In genomic region chr1:107499139-107499744, GRCh38 we compare ENCODE assay signal across 17 cellular contexts.
DNase-seq lines count a peak whose midpoint lies in the region; ATAC-seq, FAIRE-seq and TF ChIP-seq lines count a peak whose summit lies in the region.
"Had no signal": no experiment of that assay in that cellular context is flagged by ENCODE, and none has a peak within 500 bp of the region (broad histone marks: within the 10 kb centered on the region; RNA-seq: fewer than 3 reads in every experiment).

No MANE protein-coding gene starts in this region.

- H3K27ac ChIP-seq in HepG2 (ENCODE audit: extremely low read length, insufficient read depth, low read length) (no peak overlapping the region), right lobe of liver (no peak overlapping the region)
- H3K27ac ChIP-seq: A549, left ventricle myocardium inferior, parathyroid adenoma, upper lobe of left lung had no signal

- TF ChIP-seq EP300 in HepG2 (IDR thresholded peaks at IDR 0.05; ENCODE audit: low read depth in 2 of 2, low read length in 2 of 2), result no peak
- no peak for TF ChIP-seq EP300 in HepG2 (CRISPR knock-in tag; IDR thresholded peaks at IDR 0.05; ENCODE audit: borderline replicate concordance)

- H3K36me3 ChIP-seq in HepG2 (replicated peaks in 1 of 2; ENCODE audit: control insufficient read depth in 1 of 2, insufficient read depth in 2 of 2, low read length in 2 of 2) (no peaks in the 10 kb centered on the region), right lobe of liver (no peaks in the 10 kb centered on the region)
- H3K36me3 ChIP-seq: left ventricle myocardium inferior, upper lobe of left lung had no signal

- no peak for TF ChIP-seq RAD21 in HepG2 (CRISPR knock-in tag; IDR thresholded peaks at IDR 0.05)

- no peaks in the 10 kb centered on the region for H3K79me2 ChIP-seq in HepG2 (ENCODE audit: insufficient read depth, low read length)
- H3K79me2 ChIP-seq: parathyroid adenoma had no signal

- CTCF ChIA-PET in HepG2 (lab: Yijun Ruan, JAX; ENCODE audit: low intra/inter-chr PET ratio, low total read pairs), result no interaction called here

- H3K27me3 Mint-ChIP-seq in stimulated activated naive B cell treated with anti-CD40 and anti-IgM and Interleukin-4, amounts not matched to agents 10 μg/mL and 1 μg/mL and 100 μg/mL, for 72 hours, result no peaks in the 10 kb centered on the region

- intact Hi-C loops in HepG2 (cut with micrococcal nuclease; ENCODE audit: unreplicated experiment) (no loop called here), right lobe of liver (cut with DNase I) (no loop called here)

- FAIRE-seq in HepG2 (lab: Jason Lieb, UNC), result no peak
- FAIRE-seq: A549, colon had no signal

- H4K20me1 ChIP-seq in HepG2 (ENCODE audit: insufficient read depth, low read length), result no peaks in the 10 kb centered on the region

- POLR2A ChIA-PET in HepG2 (lab: Yijun Ruan, JAX), result no interaction called here

- no peaks in the 10 kb centered on the region for H3K9me3 ChIP-seq in HepG2 (ENCODE audit: low read length)
- H3K9me3 ChIP-seq in right lobe of liver, result no peaks in the 10 kb centered on the region
- H3K9me3 ChIP-seq: A549, left ventricle myocardium inferior, upper lobe of left lung had no signal

- TF ChIP-seq CTCF in HepG2 (CRISPR knock-in tag; IDR thresholded peaks at IDR 0.05) (no peak), right lobe of liver (IDR thresholded peaks at IDR 0.05) (no peak)

- no peak overlapping the region for H3K4me3 ChIP-seq in HepG2 (replicated peaks in 1 of 3; ENCODE audit: insufficient read depth in 1 of 3, low read depth in 2 of 3, low read length in 3 of 3)
- no peak overlapping the region for H3K4me3 ChIP-seq in right lobe of liver
- H3K4me3 ChIP-seq: A549, left ventricle myocardium inferior, upper lobe of left lung had no signal

- no peak overlapping the region for H3K9ac ChIP-seq in HepG2 (ENCODE audit: insufficient read depth, low read depth, low read length)
- H3K9ac ChIP-seq: parathyroid adenoma had no signal

- whole genome bisulfite sequencing in HepG2 (ENCODE audit: low lambda C conversion rate), result 27% methylated on average over 4 of the region's 4 CpGs
- 60% methylated on average over 3 of the region's 4 CpGs for WGBS in right lobe of liver (ENCODE audit: insufficient coverage, low coverage, low lambda C conversion rate, missing lambda C conversion rate)

- peaks cover 12 to 31% of the 10 kb centered on the region in 2 donors for H3K4me1 Mint-ChIP-seq in stimulated activated naive B cell treated with anti-CD40 and anti-IgM and Interleukin-4, amounts not matched to agents 10 μg/mL and 1 μg/mL and 100 μg/mL, for 72 hours
- H3K4me1 Mint-ChIP-seq: WTC11 had no signal

- ATAC-seq in HepG2 (no peak), right lobe of liver (no peak), GM21723 (IDR thresholded peaks at IDR 0.05; ENCODE audit: unreplicated experiment) (peak; percentile 98), HG03159 (IDR thresholded peaks at IDR 0.05; ENCODE audit: unreplicated experiment) (peak; percentile 99)
- peak; percentile 78 to 79 for ATAC-seq in stimulated activated naive B cell treated with anti-CD40 and anti-IgM and Interleukin-4, amounts not matched to agents 10 μg/mL and 1 μg/mL and 100 μg/mL, for 72 hours (replicated peaks)
- ATAC-seq: A549, WTC11 had no signal

- no peak overlapping the region for H3K4me2 ChIP-seq in HepG2 (ENCODE audit: low read depth, low read length)
- H3K4me2 ChIP-seq: A549 had no signal

- H2AFZ ChIP-seq in HepG2 (ENCODE audit: low read length), result peak overlapping the region; percentile 19
- H2AFZ ChIP-seq: parathyroid adenoma had no signal

- no peaks in the 10 kb centered on the region for H3K36me3 Mint-ChIP-seq in stimulated activated naive B cell treated with anti-CD40 and anti-IgM and Interleukin-4, amounts not matched to agents 10 μg/mL and 1 μg/mL and 100 μg/mL, for 72 hours
- H3K36me3 Mint-ChIP-seq: WTC11 had no signal

- BruUV-seq in HepG2 (replicated peaks; lab: Mats Ljungman, UMichigan), result no TSS peak

- TF ChIP-seq POLR2A in HepG2 (IDR thresholded peaks at IDR 0.05; ENCODE audit: insufficient read depth in 1 of 2, low read depth in 2 of 2, low read length in 2 of 2) (no peak), right lobe of liver (IDR thresholded peaks at IDR 0.05) (no peak)

- in situ Hi-C loops in HepG2 (cut with HindIII; ENCODE audit: extremely low pct_ligation_motif_present, low pct_unique_long_range_greater_than_20kb), result no loop called here

- H3K27me3 ChIP-seq in HepG2 (ENCODE audit: control insufficient read depth in 1 of 2, insufficient read depth in 2 of 2, low read length in 2 of 2) (no peaks in the 10 kb centered on the region), right lobe of liver (no peaks in the 10 kb centered on the region)
- H3K27me3 ChIP-seq: upper lobe of left lung had no signal

- H3K4me1 ChIP-seq in HepG2 (ENCODE audit: insufficient read depth, low read length) (peaks cover 13% of the 10 kb centered on the region; the same call in 1 of the 2 replicates), right lobe of liver (no peaks in the 10 kb centered on the region)
- H3K4me1 ChIP-seq: A549, left ventricle myocardium inferior, parathyroid adenoma, upper lobe of left lung had no signal

- DNase-seq in HepG2 (ENCODE audit: low spot score) (no peak), right lobe of liver (no peak), NCI-H345 (lab: John Stamatoyannopoulos, UW) (no peak), DMS79 treated with DMSO at 0.1 percent for 48 hours (lab: John Stamatoyannopoulos, UW) (no peak)
- no peak for DNase-seq in stimulated activated naive B cell treated with anti-CD40 and anti-IgM and Interleukin-4, amounts not matched to agents 10 μg/mL and 1 μg/mL and 100 μg/mL, for 72 hours
- no peak for DNase-seq in stimulated activated CD8-positive, alpha-beta memory T cell treated with anti-CD3 and anti-CD28 coated beads, Interleukin-4, amount 100 ng/mL, for 48 hours
- DNase-seq: activated effector memory CD4-positive, alpha-beta T cell treated with anti-CD3 and anti-CD28 coated beads, Interleukin-2, amount 50 U/mL, for 16 hours; foreskin fibroblast; left ventricle myocardium inferior; NCI-H1436; upper lobe of left lung had no signal

- H3K4me3 Mint-ChIP-seq in stimulated activated naive B cell treated with anti-CD40 and anti-IgM and Interleukin-4, amounts not matched to agents 10 μg/mL and 1 μg/mL and 100 μg/mL, for 72 hours, result no peak overlapping the region
- H3K4me3 Mint-ChIP-seq: WTC11 had no signal

- H3K27ac Mint-ChIP-seq in stimulated activated naive B cell treated with anti-CD40 and anti-IgM and Interleukin-4, amounts not matched to agents 10 μg/mL and 1 μg/mL and 100 μg/mL, for 72 hours, result no peak overlapping the region
- H3K27ac Mint-ChIP-seq: WTC11 had no signal

- no peaks in the 10 kb centered on the region for H3K9me3 Mint-ChIP-seq in stimulated activated naive B cell treated with anti-CD40 and anti-IgM and Interleukin-4, amounts not matched to agents 10 μg/mL and 1 μg/mL and 100 μg/mL, for 72 hours
- H3K9me3 Mint-ChIP-seq: WTC11 had no signal

TF ChIP-seq in HepG2, 621 proteins besides CTCF, POLR2A, EP300 and RAD21:
- TF ChIP-seq ZNF768 (CRISPR knock-in tag; IDR thresholded peaks at IDR 0.05) (no peak), ZNF629 (CRISPR knock-in tag; conservative IDR thresholded peaks at IDR 0.05) (no peak), ZNF230 (CRISPR knock-in tag; IDR thresholded peaks at IDR 0.05) (no peak), ZNF598 (CRISPR knock-in tag; IDR thresholded peaks at IDR 0.05; ENCODE audit: borderline replicate concordance) (no peak), AHDC1 (CRISPR knock-in tag; IDR thresholded peaks at IDR 0.05; ENCODE audit: borderline replicate concordance) (no peak), ZNF24 (IDR thresholded peaks at IDR 0.05) (no peak), HOXA7 (CRISPR knock-in tag; IDR thresholded peaks at IDR 0.05) (no peak)
TF ChIP-seq in HepG2: peak in this region for 0.

Comparison
In these comparisons a context has a peak if more than half of its experiments do, and no peak if none do; other contexts are left out.
1. ATAC-seq: peak in GM21723 (single experiment), HG03159 (single experiment) and stimulated activated naive B cell treated with anti-CD40 and anti-IgM and Interleukin-4, amounts not matched to agents 10 μg/mL and 1 μg/mL and 100 μg/mL, for 72 hours (2 of 2); none in HepG2 (single experiment) and right lobe of liver (0 of 4).